ENCODE assay signal across 8 cellular contexts in genomic region chr20:44017905-44018683, GRCh38.
A peak's percentile ranks its signal among the peaks of the same experiment; 100 is the strongest.
DNase-seq lines count a peak whose midpoint lies in the region; ATAC-seq, FAIRE-seq and TF ChIP-seq lines count a peak whose summit lies in the region.

No MANE protein-coding gene starts in this region.

- no peak for TF ChIP-seq POLR2A in A549 (IDR thresholded peaks at IDR 0.05; ENCODE audit: low read length)

- WGBS in A549 (ENCODE audit: missing lambda C conversion rate) = 21% methylated on average over 14 of the region's 14 CpGs

- H3K4me2 ChIP-seq in A549 = peak overlapping the region; percentile 68

- TF ChIP-seq CTCF in A549 (IDR thresholded peaks at IDR 0.05) = no peak
- TF ChIP-seq CTCF in kidney (IDR thresholded peaks at IDR 0.05; ENCODE audit: borderline replicate concordance, extremely low read depth, insufficient read depth) = no peak
- no peak for TF ChIP-seq CTCF in osteocyte (IDR thresholded peaks at IDR 0.05)

- FAIRE-seq in A549 (lab: Jason Lieb, UNC) (no peak), kidney (lab: Jason Lieb, UNC) (no peak)

- H3K36me3 Mint-ChIP-seq in CD8-positive, alpha-beta memory T cell = no peaks in the 10 kb centered on the region
- H3K36me3 Mint-ChIP-seq in osteocyte (ENCODE audit: unreplicated experiment) = no peaks in the 10 kb centered on the region

- CTCF ChIA-PET in A549 (lab: Yijun Ruan, JAX) = interaction anchor here (0.6 to 1.4 kb wide), 4 partner anchors 9 to 268 kb away, joined by 3 read pairs; no protein-coding TSS in a partner anchor
- CTCF ChIA-PET in CD8-positive, alpha-beta memory T cell (lab: Charles Lee) = interaction anchor here (1.0 to 1.3 kb wide), 5 partner anchors 14 to 268 kb away, joined by 3 read pairs; no protein-coding TSS in a partner anchor

- no peaks in the 10 kb centered on the region for H3K9me3 Mint-ChIP-seq in CD8-positive, alpha-beta memory T cell
- no peaks in the 10 kb centered on the region for H3K9me3 Mint-ChIP-seq in osteocyte (ENCODE audit: unreplicated experiment)

- no peak overlapping the region for H3K9ac ChIP-seq in kidney (ENCODE audit: low read length in 2 of 2)

- ATAC-seq in A549 (peak; percentile 66 to 79; a peak in 4 of 6 replicates), SK-N-SH treated with all-trans-retinoic acid at 6 μM for 48 hours (peak; percentile 79), GM18870 (IDR thresholded peaks at IDR 0.05; ENCODE audit: unreplicated experiment) (no peak)

- no peak overlapping the region for H3K4me3 Mint-ChIP-seq in CD8-positive, alpha-beta memory T cell
- H3K4me3 Mint-ChIP-seq in osteocyte (ENCODE audit: unreplicated experiment) = no peak overlapping the region

- no peaks in the 10 kb centered on the region for H3K27me3 ChIP-seq in CD8-positive, alpha-beta memory T cell (ENCODE audit: insufficient read depth, low read length, poor library complexity, severe bottlenecking)

- H3K4me1 ChIP-seq in A549 (peaks cover 27% of the 10 kb centered on the region), kidney (ENCODE audit: control insufficient read depth in 1 of 2, insufficient read depth in 1 of 2, low read depth in 1 of 2, low read length in 2 of 2) (peaks cover 0 to 8% of the 10 kb centered on the region in 2 donors)
- H3K4me1 ChIP-seq in CD8-positive, alpha-beta memory T cell (ENCODE audit: insufficient read depth, low read length) = peaks cover 35% of the 10 kb centered on the region

- H3K9me3 ChIP-seq in A549 (no peaks in the 10 kb centered on the region), kidney (ENCODE audit: control insufficient read depth in 1 of 2, low read length in 2 of 2) (no peaks in the 10 kb centered on the region)
- H3K9me3 ChIP-seq in CD8-positive, alpha-beta memory T cell (ENCODE audit: low read length) = no peaks in the 10 kb centered on the region

- no peak overlapping the region for H3K4me3 ChIP-seq in A549
- no peak overlapping the region for H3K4me3 ChIP-seq in kidney (ENCODE audit: low read length in 2 of 2)
- H3K4me3 ChIP-seq in CD8-positive, alpha-beta memory T cell (ENCODE audit: low read length) = no peak overlapping the region

- no peak overlapping the region for H3K27ac Mint-ChIP-seq in CD8-positive, alpha-beta memory T cell
- H3K27ac Mint-ChIP-seq in osteocyte (ENCODE audit: unreplicated experiment) = no peak overlapping the region

- POLR2A ChIA-PET in A549 (lab: Yijun Ruan, JAX) = interaction anchor here (2.0 kb wide), 1 partner anchor 63 kb away, joined by 4 read pairs; no protein-coding TSS in a partner anchor
- POLR2A ChIA-PET in CD8-positive, alpha-beta memory T cell (lab: Charles Lee) = no interaction called here

- no peak for TF ChIP-seq RAD21 in A549 (conservative IDR thresholded peaks at IDR 0.05 in 1 of 2, IDR thresholded peaks at IDR 0.05 in 1 of 2)

- peaks cover 27 to 28% of the 10 kb centered on the region in 2 donors for H3K27me3 Mint-ChIP-seq in CD8-positive, alpha-beta memory T cell
- H3K27me3 Mint-ChIP-seq in osteocyte (ENCODE audit: unreplicated experiment) = peaks cover 39% of the 10 kb centered on the region

- H3K27ac ChIP-seq in A549 (peak overlapping the region; percentile 43 to 69; a peak in 4 of 6 replicates), kidney (ENCODE audit: low read depth in 2 of 2, low read length in 2 of 2) (peak overlapping the region in 1 of 2 donors; percentile 23)
- H3K27ac ChIP-seq in CD8-positive, alpha-beta memory T cell (ENCODE audit: low read depth, low read length) = no peak overlapping the region

- no peak for TF ChIP-seq EP300 in A549 (IDR thresholded peaks at IDR 0.05)

- H3K36me3 ChIP-seq in kidney (ENCODE audit: control insufficient read depth in 1 of 2, insufficient read depth in 2 of 2, low read length in 2 of 2) = no peaks in the 10 kb centered on the region
- no peaks in the 10 kb centered on the region for H3K36me3 ChIP-seq in CD8-positive, alpha-beta memory T cell (ENCODE audit: insufficient read depth, low read length)

- intact Hi-C loops in kidney (cut with DNase I) = no loop called here

- H3K4me1 Mint-ChIP-seq in CD8-positive, alpha-beta memory T cell = peaks cover 30 to 44% (median 32%) of the 10 kb centered on the region in 3 donors
- H3K4me1 Mint-ChIP-seq in osteocyte (ENCODE audit: unreplicated experiment) = peaks cover 7% of the 10 kb centered on the region

- DNase-seq in A549 (ENCODE audit: low read depth in 1 of 2, low spot score in 1 of 2) = peak; percentile 25 to 59
- DNase-seq in LHCN-M2 (ENCODE audit: low read depth) = peak; percentile 99
- DNase-seq in kidney = peak; percentile 82
- no peak for DNase-seq in CD8-positive, alpha-beta memory T cell
- no peak for DNase-seq in osteocyte (ENCODE audit: extremely low spot score, unreplicated experiment)
- no peak for DNase-seq in activated CD4-positive, alpha-beta T cell treated with anti-CD3 and anti-CD28 coated beads, Interleukin-2, amount 50 U/mL, for 1 hour

TF ChIP-seq in A549, 52 proteins besides CTCF, POLR2A, EP300 and RAD21:
- no peak for TF ChIP-seq CBX8 (IDR thresholded peaks at IDR 0.05)
- no peak for TF ChIP-seq CHD2 (IDR thresholded peaks at IDR 0.05; ENCODE audit: low read length, partially characterized antibody)
- no peak for TF ChIP-seq ZNF302 (CRISPR knock-in tag; IDR thresholded peaks at IDR 0.05)
- TF ChIP-seq JUNB (IDR thresholded peaks at IDR 0.05) = 0 out of 2 replicates have a peak, but pooled peaks have one; percentile 10
- no peak for TF ChIP-seq NFE2L2 (conservative IDR thresholded peaks at IDR 0.05; ENCODE audit: low read length)
- TF ChIP-seq MYC (IDR thresholded peaks at IDR 0.05; ENCODE audit: borderline replicate concordance, low read length) = no peak
- no peak for TF ChIP-seq MAX (IDR thresholded peaks at IDR 0.05)
- TF ChIP-seq NR3C1 (IDR thresholded peaks at IDR 0.05) = no peak
- no peak for TF ChIP-seq HEYL (CRISPR knock-in tag; IDR thresholded peaks at IDR 0.05)

TF ChIP-seq in SK-N-SH treated with all-trans-retinoic acid at 6 μM for 48 hours, 23 proteins besides CTCF, POLR2A, EP300 and RAD21:
- no peak for TF ChIP-seq BACH2 (CRISPR knock-in tag; IDR thresholded peaks at IDR 0.05; ENCODE audit: borderline replicate concordance)
- TF ChIP-seq TSHZ2 (CRISPR knock-in tag; IDR thresholded peaks at IDR 0.05) = peak; percentile 27; the same call in 1 of the 2 replicates
- TF ChIP-seq ISL1 (CRISPR knock-in tag; IDR thresholded peaks at IDR 0.05) = peak; percentile 62
- TF ChIP-seq TCF4 (CRISPR knock-in tag; IDR thresholded peaks at IDR 0.05; ENCODE audit: borderline replicate concordance) = peak; percentile 64; the same call in 1 of the 2 replicates
- TF ChIP-seq CSDC2 (CRISPR knock-in tag; IDR thresholded peaks at IDR 0.05) = no peak

Comparison
In these comparisons a context has a peak if more than half of its experiments do, and no peak if none do; other contexts are left out.
1. DNase-seq: peak in A549 (2 of 2), LHCN-M2 (single experiment) and kidney (single experiment); none in CD8-positive, alpha-beta memory T cell (0 of 5), osteocyte (single experiment) and activated CD4-positive, alpha-beta T cell treated with anti-CD3 and anti-CD28 coated beads, Interleukin-2, amount 50 U/mL, for 1 hour (single experiment).